ENCODE assay signal across 31 cellular contexts in genomic region chr20:34145280-34145819, GRCh38.
"Had no signal": no experiment of that assay in that cellular context is flagged by ENCODE, and none has a peak within 500 bp of the region (broad histone marks: within the 10 kb centered on the region; RNA-seq: fewer than 3 reads in every experiment).

No MANE protein-coding gene starts in this region.

- H3K27ac Mint-ChIP-seq: activated CD4-positive, alpha-beta memory T cell treated with anti-CD3 and anti-CD28 coated beads for 36 hours; activated CD4-positive, alpha-beta T cell treated with anti-CD3 and anti-CD28 coated beads for 36 hours; activated CD4-positive, alpha-beta T cell treated with anti-CD3 and anti-CD28 coated beads, Interleukin-2, amount 10 ng/mL, durations not matched to agents 24 days and 14 days; activated CD8-positive, alpha-beta memory T cell treated with anti-CD3 and anti-CD28 coated beads, Interleukin-2, amount 10 ng/mL, durations not matched to agents 7 days and 5 days; activated CD8-positive, alpha-beta T cell treated with anti-CD3 and anti-CD28 coated beads, Interleukin-2, amount 10 ng/mL, durations not matched to agents 7 days and 5 days; activated naive CD4-positive, alpha-beta T cell treated with anti-CD3 and anti-CD28 coated beads for 36 hours; activated naive CD4-positive, alpha-beta T cell treated with anti-CD3 and anti-CD28 coated beads, Interleukin-2, amount 50 U/mL, for 24 hours; activated naive CD8-positive, alpha-beta T cell treated with anti-CD3 and anti-CD28 coated beads for 36 hours; activated naive CD8-positive, alpha-beta T cell treated with anti-CD3 and anti-CD28 coated beads, Interleukin-2, amount 50 U/mL, for 24 hours; activated T-helper 1 cell treated with anti-CD3 and anti-CD28 coated beads, Interleukin-12 subunit alpha, Interleukin-12 subunit beta, Interleukin-2, Interleukin-4 antibody, amounts not matched to agents 30 ng/mL and 10 ng/mL and 1 ng/mL, durations not matched to agents 14 hours and 24 hours and 36 hours; activated T-helper 2 cell treated with anti-CD3 and anti-CD28 coated beads, Interferon-gamma antibody, Interleukin-2, Interleukin-4, amounts not matched to agents 10 μg/mL and 5 μg/mL and 100 μg/mL, durations not matched to agents 14 hours and 24 hours and 36 hours had no signal

- H3K4me3 Mint-ChIP-seq: activated CD4-positive, alpha-beta memory T cell treated with anti-CD3 and anti-CD28 coated beads for 36 hours; activated CD4-positive, alpha-beta T cell treated with anti-CD3 and anti-CD28 coated beads for 36 hours; activated CD4-positive, alpha-beta T cell treated with anti-CD3 and anti-CD28 coated beads, Interleukin-2, amount 10 ng/mL, durations not matched to agents 24 days and 14 days; activated CD8-positive, alpha-beta memory T cell treated with anti-CD3 and anti-CD28 coated beads, Interleukin-2, amount 10 ng/mL, durations not matched to agents 7 days and 5 days; activated CD8-positive, alpha-beta T cell treated with anti-CD3 and anti-CD28 coated beads, Interleukin-2, amount 10 ng/mL, durations not matched to agents 7 days and 5 days; activated naive CD4-positive, alpha-beta T cell treated with anti-CD3 and anti-CD28 coated beads for 36 hours; activated naive CD4-positive, alpha-beta T cell treated with anti-CD3 and anti-CD28 coated beads, Interleukin-2, amount 50 U/mL, for 24 hours; activated naive CD8-positive, alpha-beta T cell treated with anti-CD3 and anti-CD28 coated beads for 36 hours; activated naive CD8-positive, alpha-beta T cell treated with anti-CD3 and anti-CD28 coated beads, Interleukin-2, amount 50 U/mL, for 24 hours; activated T-helper 1 cell treated with anti-CD3 and anti-CD28 coated beads, Interleukin-12 subunit alpha, Interleukin-12 subunit beta, Interleukin-2, Interleukin-4 antibody, amounts not matched to agents 30 ng/mL and 10 ng/mL and 1 ng/mL, durations not matched to agents 14 hours and 24 hours and 36 hours had no signal

- H3K36me3 ChIP-seq: adrenal gland had no signal

- H3K36me3 Mint-ChIP-seq: activated CD4-positive, alpha-beta memory T cell treated with anti-CD3 and anti-CD28 coated beads for 36 hours; activated CD8-positive, alpha-beta memory T cell treated with anti-CD3 and anti-CD28 coated beads, Interleukin-2, amount 10 ng/mL, durations not matched to agents 7 days and 5 days; activated naive CD4-positive, alpha-beta T cell treated with anti-CD3 and anti-CD28 coated beads, Interleukin-2, amount 50 U/mL, for 24 hours; activated naive CD8-positive, alpha-beta T cell treated with anti-CD3 and anti-CD28 coated beads for 36 hours had no signal

- H3K9me3 ChIP-seq: adrenal gland, body of pancreas had no signal

- H3K9me3 Mint-ChIP-seq: activated CD4-positive, alpha-beta memory T cell treated with anti-CD3 and anti-CD28 coated beads for 36 hours; activated CD4-positive, alpha-beta T cell treated with anti-CD3 and anti-CD28 coated beads, Interleukin-2, amount 10 ng/mL, durations not matched to agents 24 days and 14 days; activated naive CD4-positive, alpha-beta T cell treated with anti-CD3 and anti-CD28 coated beads for 36 hours; activated naive CD4-positive, alpha-beta T cell treated with anti-CD3 and anti-CD28 coated beads, Interleukin-2, amount 50 U/mL, for 24 hours; activated naive CD8-positive, alpha-beta T cell treated with anti-CD3 and anti-CD28 coated beads for 36 hours; activated naive CD8-positive, alpha-beta T cell treated with anti-CD3 and anti-CD28 coated beads, Interleukin-2, amount 50 U/mL, for 24 hours; activated T-helper 1 cell treated with anti-CD3 and anti-CD28 coated beads, Interleukin-12 subunit alpha, Interleukin-12 subunit beta, Interleukin-2, Interleukin-4 antibody, amounts not matched to agents 30 ng/mL and 10 ng/mL and 1 ng/mL, durations not matched to agents 14 hours and 24 hours and 36 hours; activated T-helper 2 cell treated with anti-CD3 and anti-CD28 coated beads, Interferon-gamma antibody, Interleukin-2, Interleukin-4, amounts not matched to agents 10 μg/mL and 5 μg/mL and 100 μg/mL, durations not matched to agents 14 hours and 24 hours and 36 hours had no signal

- H3K27ac ChIP-seq: adrenal gland, body of pancreas had no signal

- FAIRE-seq: colon, frontal cortex had no signal

- H3K27me3 ChIP-seq: adrenal gland, body of pancreas had no signal

- H3K4me1 Mint-ChIP-seq: activated CD4-positive, alpha-beta T cell treated with anti-CD3 and anti-CD28 coated beads for 36 hours; activated CD4-positive, alpha-beta T cell treated with anti-CD3 and anti-CD28 coated beads, Interleukin-2, amount 10 ng/mL, durations not matched to agents 24 days and 14 days; activated CD8-positive, alpha-beta memory T cell treated with anti-CD3 and anti-CD28 coated beads, Interleukin-2, amount 10 ng/mL, durations not matched to agents 7 days and 5 days; activated naive CD4-positive, alpha-beta T cell treated with anti-CD3 and anti-CD28 coated beads, Interleukin-2, amount 50 U/mL, for 24 hours; activated naive CD8-positive, alpha-beta T cell treated with anti-CD3 and anti-CD28 coated beads, Interleukin-2, amount 50 U/mL, for 24 hours had no signal

- ATAC-seq: activated CD4-positive, alpha-beta T cell treated with anti-CD3 and anti-CD28 coated beads for 36 hours; activated CD8-positive, alpha-beta memory T cell treated with anti-CD3 and anti-CD28 coated beads, Interleukin-2, amount 10 ng/mL, durations not matched to agents 7 days and 5 days; activated CD8-positive, alpha-beta T cell treated with anti-CD3 and anti-CD28 coated beads, Interleukin-2, amount 10 ng/mL, durations not matched to agents 7 days and 5 days; activated naive CD8-positive, alpha-beta T cell treated with anti-CD3 and anti-CD28 coated beads, Interleukin-2, amount 50 U/mL, for 24 hours; body of pancreas; esophagus mucosa had no signal

- DNase-seq: activated CD4-positive, alpha-beta memory T cell treated with anti-CD3 and anti-CD28 coated beads for 36 hours; activated CD4-positive, alpha-beta T cell treated with anti-CD3 and anti-CD28 coated beads for 36 hours; activated CD4-positive, alpha-beta T cell treated with anti-CD3 and anti-CD28 coated beads, Interleukin-2, amount 10 ng/mL, durations not matched to agents 24 days and 14 days; activated CD4-positive, CD25-positive, alpha-beta regulatory T cell; activated CD4-positive, CD25-positive, alpha-beta regulatory T cell treated with anti-CD3 and anti-CD28 coated beads, Interleukin-2, amount 50 U/mL, for 72 hours; activated CD8-positive, alpha-beta memory T cell treated with anti-CD3 and anti-CD28 coated beads, Interleukin-2, amount 10 ng/mL, durations not matched to agents 7 days and 5 days; activated CD8-positive, alpha-beta memory T cell treated with anti-CD3 and anti-CD28 coated beads, Interleukin-2, amount 50 U/mL, for 4 hours; activated CD8-positive, alpha-beta T cell treated with anti-CD3 and anti-CD28 coated beads, Interleukin-2, amount 10 ng/mL, durations not matched to agents 7 days and 5 days; activated effector memory CD4-positive, alpha-beta T cell treated with anti-CD3 and anti-CD28 coated beads, Interleukin-2, amount 50 U/mL, for 16 hours; activated naive CD4-positive, alpha-beta T cell treated with anti-CD3 and anti-CD28 coated beads for 36 hours; activated naive CD8-positive, alpha-beta T cell treated with anti-CD3 and anti-CD28 coated beads for 36 hours; activated naive CD8-positive, alpha-beta T cell treated with anti-CD3 and anti-CD28 coated beads, Interleukin-2, amount 50 U/mL, for 24 hours; activated T-cell treated with anti-CD3 and anti-CD28 coated beads, Interleukin-2, amount 50 U/mL, for 1 hour; activated T-cell treated with anti-CD3 and anti-CD28 coated beads, Interleukin-2, amount 50 U/mL, for 48 hours; adrenal gland; amygdala; aorta; body of pancreas; caudate nucleus; cortex of kidney; dermis blood vessel endothelial cell; effector CD4-positive, alpha-beta T cell; foreskin fibroblast; head of caudate nucleus; T-helper 2 cell had no signal

- H3K4me3 ChIP-seq: adrenal gland, body of pancreas had no signal

- H3K4me1 ChIP-seq: adrenal gland, body of pancreas had no signal
